In genomic region chr13:94722596-94722995, GRCh38 we compare ENCODE assay signal across 23 cellular contexts. TPM values are rescaled to one million over a fixed set of nuclear protein-coding genes. Genes with fewer than 3 reads are reported as not detected.
"Had no signal": no experiment of that assay in that cellular context is flagged by ENCODE, and none has a peak within 500 bp of the region (broad histone marks: within the 10 kb centered on the region; RNA-seq: fewer than 3 reads in every experiment).

No MANE protein-coding gene starts in this region.

- ATAC-seq: activated CD8-positive, alpha-beta T cell treated with anti-CD3 and anti-CD28 coated beads for 36 hours; activated naive CD8-positive, alpha-beta T cell treated with anti-CD3 and anti-CD28 coated beads, Interleukin-2, amount 50 U/mL, for 24 hours; effector memory CD8-positive, alpha-beta T cell; natural killer cell; right lobe of liver had no signal

- H3K9me3 ChIP-seq: right lobe of liver had no signal

- H3K4me1 ChIP-seq: esophagus muscularis mucosa, left ventricle myocardium inferior, right lobe of liver, tibial nerve had no signal

- H3K36me3 ChIP-seq: esophagus muscularis mucosa, left ventricle myocardium inferior, right lobe of liver, tibial nerve had no signal

- H3K27ac ChIP-seq: dorsolateral prefrontal cortex, esophagus muscularis mucosa, left ventricle myocardium inferior, right lobe of liver, tibial nerve had no signal

- DNase-seq: activated B cell treated with CpG ODN at 0.5 μM for 24 hours; activated CD4-positive, alpha-beta T cell treated with anti-CD3 and anti-CD28 coated beads, Interleukin-2, amount 50 U/mL, for 1 hour; activated CD8-positive, alpha-beta T cell treated with anti-CD3 and anti-CD28 coated beads for 36 hours; activated naive CD8-positive, alpha-beta T cell treated with anti-CD3 and anti-CD28 coated beads, Interleukin-2, amount 50 U/mL, for 24 hours; activated T-cell treated with anti-CD3 and anti-CD28 coated beads, Interleukin-2, amount 50 U/mL, for 48 hours; amygdala; dorsolateral prefrontal cortex; effector memory CD8-positive, alpha-beta T cell; foreskin melanocyte; left ventricle myocardium inferior; mesendoderm; natural killer cell; right lobe of liver; stimulated activated CD4-positive, alpha-beta T cell treated with anti-CD3 and anti-CD28 coated beads, Interleukin-2, amount 100 ng/mL, for 48 hours; stimulated activated naive CD4-positive, alpha-beta T cell treated with Interleukin-2 at 50 U/mL for 16 hours; T-helper 1 cell had no signal

- H3K4me3 ChIP-seq: dorsolateral prefrontal cortex, esophagus muscularis mucosa, left ventricle myocardium inferior, lung, right lobe of liver, tibial nerve had no signal

- H3K27me3 ChIP-seq: right lobe of liver, tibial nerve had no signal

RNA-seq across cellular contexts. Expression of gene SOX21, which starts 10.3 kb away (rescaled TPM):
- total RNA-seq: activated B cell treated with CpG ODN at 0.5 μM for 24 hours; activated CD8-positive, alpha-beta T cell treated with anti-CD3 and anti-CD28 coated beads for 36 hours; esophagus muscularis mucosa; left ventricle myocardium inferior; mononuclear cell; natural killer cell; osteoblast; renal cortical epithelial cell; right lobe of liver; skeletal muscle tissue; tibial nerve had no signal
